ENCODE assay signal across 1 cellular context in the genomic region with DNA sequence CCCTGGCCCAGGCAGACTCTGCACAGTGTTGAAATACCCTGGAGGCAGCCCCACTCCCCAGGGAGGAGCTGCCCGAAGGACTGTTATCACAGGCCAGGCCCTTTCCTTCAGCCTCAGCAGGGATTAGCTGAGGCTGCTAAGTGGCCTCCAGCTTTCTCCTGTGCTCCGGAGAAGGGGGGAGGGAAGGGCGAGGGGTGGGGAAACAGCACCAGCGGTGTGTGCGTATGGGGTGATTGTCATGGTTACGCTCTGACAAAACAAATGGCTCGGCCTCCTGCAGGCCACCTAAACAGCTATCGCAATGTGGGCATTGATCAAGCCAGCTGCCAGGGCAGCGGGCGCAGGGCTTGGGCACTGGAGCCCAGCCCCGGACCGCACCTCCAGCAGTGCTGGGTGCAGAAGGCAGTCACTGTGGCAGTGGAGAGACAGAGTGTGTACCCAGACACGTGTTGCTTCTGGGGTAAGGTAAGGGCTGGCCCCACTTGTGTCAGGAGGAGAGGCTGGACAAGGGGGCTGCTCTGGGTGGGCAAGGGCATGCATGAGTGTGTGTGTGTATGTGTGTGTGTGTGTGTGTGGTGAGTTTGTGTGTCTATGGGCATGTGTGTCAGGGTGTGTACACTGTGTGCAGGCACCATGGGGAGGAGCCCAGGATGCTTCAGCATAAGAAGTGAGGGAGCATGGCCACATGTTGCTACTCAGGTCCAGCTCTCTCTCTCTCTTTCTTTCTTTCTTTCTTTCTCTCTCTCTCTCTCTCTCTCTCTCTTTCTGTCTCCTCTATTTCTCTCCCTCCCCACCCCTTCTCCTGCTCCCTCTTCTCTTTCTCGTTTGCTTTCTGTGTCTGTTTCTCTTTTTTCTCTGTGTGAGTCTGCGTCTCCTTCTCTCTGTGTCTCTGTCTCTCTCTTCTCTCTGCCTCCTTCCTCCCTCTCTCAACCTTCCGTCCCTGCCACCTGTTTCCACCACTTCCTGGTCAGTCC.
A peak's percentile ranks its signal among the peaks of the same experiment; 100 is the strongest.
TF ChIP-seq lines count a peak whose summit lies in the region.

A gene with protein sequence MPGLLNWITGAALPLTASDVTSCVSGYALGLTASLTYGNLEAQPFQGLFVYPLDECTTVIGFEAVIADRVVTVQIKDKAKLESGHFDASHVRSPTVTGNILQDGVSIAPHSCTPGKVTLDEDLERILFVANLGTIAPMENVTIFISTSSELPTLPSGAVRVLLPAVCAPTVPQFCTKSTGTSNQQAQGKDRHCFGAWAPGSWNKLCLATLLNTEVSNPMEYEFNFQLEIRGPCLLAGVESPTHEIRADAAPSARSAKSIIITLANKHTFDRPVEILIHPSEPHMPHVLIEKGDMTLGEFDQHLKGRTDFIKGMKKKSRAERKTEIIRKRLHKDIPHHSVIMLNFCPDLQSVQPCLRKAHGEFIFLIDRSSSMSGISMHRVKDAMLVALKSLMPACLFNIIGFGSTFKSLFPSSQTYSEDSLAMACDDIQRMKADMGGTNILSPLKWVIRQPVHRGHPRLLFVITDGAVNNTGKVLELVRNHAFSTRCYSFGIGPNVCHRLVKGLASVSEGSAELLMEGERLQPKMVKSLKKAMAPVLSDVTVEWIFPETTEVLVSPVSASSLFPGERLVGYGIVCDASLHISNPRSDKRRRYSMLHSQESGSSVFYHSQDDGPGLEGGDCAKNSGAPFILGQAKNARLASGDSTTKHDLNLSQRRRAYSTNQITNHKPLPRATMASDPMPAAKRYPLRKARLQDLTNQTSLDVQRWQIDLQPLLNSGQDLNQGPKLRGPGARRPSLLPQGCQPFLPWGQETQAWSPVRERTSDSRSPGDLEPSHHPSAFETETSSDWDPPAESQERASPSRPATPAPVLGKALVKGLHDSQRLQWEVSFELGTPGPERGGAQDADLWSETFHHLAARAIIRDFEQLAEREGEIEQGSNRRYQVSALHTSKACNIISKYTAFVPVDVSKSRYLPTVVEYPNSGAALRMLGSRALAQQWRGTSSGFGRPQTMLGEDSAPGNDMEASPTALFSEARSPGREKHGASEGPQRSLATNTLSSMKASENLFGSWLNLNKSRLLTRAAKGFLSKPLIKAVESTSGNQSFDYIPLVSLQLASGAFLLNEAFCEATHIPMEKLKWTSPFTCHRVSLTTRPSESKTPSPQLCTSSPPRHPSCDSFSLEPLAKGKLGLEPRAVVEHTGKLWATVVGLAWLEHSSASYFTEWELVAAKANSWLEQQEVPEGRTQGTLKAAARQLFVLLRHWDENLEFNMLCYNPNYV (plus strand): TSS at position 252 of the 974 bp plus-strand sequence. CDS start 19,727 bp downstream, outside the sequence.

TF ChIP-seq in K562, 482 proteins besides CTCF, POLR2A, EP300 and RAD21:
- TF ChIP-seq, protein P1, sequence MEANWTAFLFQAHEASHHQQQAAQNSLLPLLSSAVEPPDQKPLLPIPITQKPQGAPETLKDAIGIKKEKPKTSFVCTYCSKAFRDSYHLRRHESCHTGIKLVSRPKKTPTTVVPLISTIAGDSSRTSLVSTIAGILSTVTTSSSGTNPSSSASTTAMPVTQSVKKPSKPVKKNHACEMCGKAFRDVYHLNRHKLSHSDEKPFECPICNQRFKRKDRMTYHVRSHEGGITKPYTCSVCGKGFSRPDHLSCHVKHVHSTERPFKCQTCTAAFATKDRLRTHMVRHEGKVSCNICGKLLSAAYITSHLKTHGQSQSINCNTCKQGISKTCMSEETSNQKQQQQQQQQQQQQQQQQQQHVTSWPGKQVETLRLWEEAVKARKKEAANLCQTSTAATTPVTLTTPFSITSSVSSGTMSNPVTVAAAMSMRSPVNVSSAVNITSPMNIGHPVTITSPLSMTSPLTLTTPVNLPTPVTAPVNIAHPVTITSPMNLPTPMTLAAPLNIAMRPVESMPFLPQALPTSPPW (CRISPR knock-in tag; IDR thresholded peaks at IDR 0.05) = peak; percentile 44; the same call in 1 of the 2 replicates
- TF ChIP-seq RFX1 (IDR thresholded peaks at IDR 0.05) = peak; percentile 58
- TF ChIP-seq ZNF436 (CRISPR knock-in tag; IDR thresholded peaks at IDR 0.05) = no peak
- TF ChIP-seq ZNF212 (CRISPR knock-in tag; IDR thresholded peaks at IDR 0.05) = no peak
